In genomic region chr1:19311931-19312781, GRCh38 we compare ENCODE assay signal across 1 cellular context.
TF ChIP-seq lines count a peak whose summit lies in the region.

Gene AKR7A2 (minus strand): TSS chr1:19312144. CDS start chr1:19312124, 20 bp downstream.
Gene SLC66A1 (plus strand): TSS chr1:19312326. CDS start chr1:19317678, 5,352 bp downstream.

TF ChIP-seq in K562, 482 proteins besides CTCF, POLR2A, EP300 and RAD21 (continued from another document and continues in another):
- TF ChIP-seq ZNF609 (CRISPR knock-in tag; IDR thresholded peaks at IDR 0.05; ENCODE audit: borderline replicate concordance) (no peak), XRCC3 (IDR thresholded peaks at IDR 0.05) (no peak), SNRNP70 (optimal IDR thresholded peaks at IDR 0.05; ENCODE audit: low read depth, low read length) (no peak), HLTF (IDR thresholded peaks at IDR 0.05) (peak; percentile 54; the same call in 1 of the 2 replicates), ZNF436 (CRISPR knock-in tag; IDR thresholded peaks at IDR 0.05) (no peak), HMG20B (CRISPR knock-in tag; IDR thresholded peaks at IDR 0.05) (no peak), ZFP36 (IDR thresholded peaks at IDR 0.05; ENCODE audit: low read depth, low read length, partially characterized antibody) (no peak), ZNF639 (CRISPR knock-in tag; conservative IDR thresholded peaks at IDR 0.05 in 1 of 2, IDR thresholded peaks at IDR 0.05 in 1 of 2) (peak in 1 of 2 experiments; percentile 84; a peak in 2 of 4 replicates), ATF1 (CRISPR knock-in tag; IDR thresholded peaks at IDR 0.05) (no peak; the same call in 1 of the 2 replicates), ATF1 (tag; IDR thresholded peaks at IDR 0.05) (peak; percentile 55; the same call in 1 of the 2 replicates), PRMT5 (CRISPR knock-in tag; IDR thresholded peaks at IDR 0.05) (no peak), MXD1 (CRISPR knock-in tag; IDR thresholded peaks at IDR 0.05; ENCODE audit: borderline replicate concordance, poor library complexity, severe bottlenecking) (no peak), BRF1 (IDR thresholded peaks at IDR 0.05; ENCODE audit: borderline replicate concordance, extremely low read depth, insufficient read length) (no peak), ZNF444 (CRISPR knock-in tag; IDR thresholded peaks at IDR 0.05) (0 out of 2 replicates have a peak, but pooled peaks have one; percentile 15), PURB (CRISPR knock-in tag; IDR thresholded peaks at IDR 0.05; ENCODE audit: low read depth) (no peak), RB1 (IDR thresholded peaks at IDR 0.05; ENCODE audit: low read depth) (peak; percentile 97), HNRNPK (IDR thresholded peaks at IDR 0.05; ENCODE audit: low read depth, low read length, poor library complexity, severe bottlenecking) (no peak), MCM5 (IDR thresholded peaks at IDR 0.05; ENCODE audit: low read depth) (no peak), GABPB2 (CRISPR knock-in tag; conservative IDR thresholded peaks at IDR 0.05) (no peak), ZNF3 (CRISPR knock-in tag; IDR thresholded peaks at IDR 0.05) (no peak), YBX1 (IDR thresholded peaks at IDR 0.05) (no peak), ILK (tag; IDR thresholded peaks at IDR 0.05; ENCODE audit: borderline replicate concordance, low read depth) (no peak), HDAC3 (IDR thresholded peaks at IDR 0.05; ENCODE audit: borderline replicate concordance, partially characterized antibody) (no peak), MTF1 (CRISPR knock-in tag; IDR thresholded peaks at IDR 0.05; ENCODE audit: borderline replicate concordance) (0 out of 2 replicates have a peak, but pooled peaks have one; percentile 19), RBM17 (IDR thresholded peaks at IDR 0.05; ENCODE audit: borderline replicate concordance, low read depth, low read length) (no peak), TFAM (CRISPR knock-in tag; conservative IDR thresholded peaks at IDR 0.05) (no peak), ZNF583 (CRISPR knock-in tag; IDR thresholded peaks at IDR 0.05) (peak; percentile 49; the same call in 1 of the 2 replicates), CHD1 (IDR thresholded peaks at IDR 0.05; ENCODE audit: low read length) (peak; percentile 71), NFIC (IDR thresholded peaks at IDR 0.05) (0 out of 2 replicates have a peak, but pooled peaks have one; percentile 6), CLOCK (CRISPR knock-in tag; IDR thresholded peaks at IDR 0.05; ENCODE audit: borderline replicate concordance) (no peak), SRSF3 (IDR thresholded peaks at IDR 0.05; ENCODE audit: insufficient read depth, low read length) (no peak), KLF13 (tag; IDR thresholded peaks at IDR 0.05; ENCODE audit: borderline replicate concordance, low read depth) (0 out of 2 replicates have a peak, but pooled peaks have one; percentile 44), CTBP1 (IDR thresholded peaks at IDR 0.05; ENCODE audit: borderline replicate concordance) (peak; percentile 98), ZNF232 (CRISPR knock-in tag; IDR thresholded peaks at IDR 0.05) (peak; percentile 62; the same call in 1 of the 2 replicates), RBM34 (IDR thresholded peaks at IDR 0.05; ENCODE audit: borderline replicate concordance, insufficient read depth, low read length) (no peak), ZNF224 (CRISPR knock-in tag; IDR thresholded peaks at IDR 0.05) (0 out of 2 replicates have a peak, but pooled peaks have one; percentile 40), ZBED1 (IDR thresholded peaks at IDR 0.05) (no peak), FOS (IDR thresholded peaks at IDR 0.05; ENCODE audit: extremely low read depth, insufficient read length) (peak; percentile 11), ZNF431 (CRISPR knock-in tag; IDR thresholded peaks at IDR 0.05) (peak; percentile 74; the same call in 1 of the 2 replicates), ZNF217 (CRISPR knock-in tag; IDR thresholded peaks at IDR 0.05) (no peak), DIDO1 (tag; IDR thresholded peaks at IDR 0.05; ENCODE audit: low read depth) (no peak; the same call in 1 of the 2 replicates), SREBF1 (IDR thresholded peaks at IDR 0.05; ENCODE audit: borderline replicate concordance, low read depth, low read length) (0 out of 2 replicates have a peak, but pooled peaks have one; percentile 36), RUNX1 (IDR thresholded peaks at IDR 0.05; ENCODE audit: low read depth) (no peak), PKNOX1 (IDR thresholded peaks at IDR 0.05) (no peak), ZNF668 (CRISPR knock-in tag; IDR thresholded peaks at IDR 0.05) (no peak; the same call in 1 of the 2 replicates), CBFB (CRISPR knock-in tag; IDR thresholded peaks at IDR 0.05) (0 out of 2 replicates have a peak, but pooled peaks have one; percentile 44), ZNF507 (tag; conservative IDR thresholded peaks at IDR 0.05) (no peak), ZEB2 (IDR thresholded peaks at IDR 0.05) (no peak), E2F3 (CRISPR knock-in tag; IDR thresholded peaks at IDR 0.05) (peak; percentile 89), THRA (IDR thresholded peaks at IDR 0.05) (no peak), GATAD2B (IDR thresholded peaks at IDR 0.05; ENCODE audit: borderline replicate concordance) (0 out of 2 replicates have a peak, but pooled peaks have one; percentile 91), ATF3 (IDR thresholded peaks at IDR 0.05) (peak; percentile 92), ATF3 (CRISPR knock-in tag; conservative IDR thresholded peaks at IDR 0.05) (peak; percentile 93), THRB (CRISPR knock-in tag; conservative IDR thresholded peaks at IDR 0.05) (no peak), ZNF277 (CRISPR knock-in tag; IDR thresholded peaks at IDR 0.05; ENCODE audit: borderline replicate concordance) (no peak)
